Comparison of ENCODE assay signal across 1 cellular context in the genomic region with DNA sequence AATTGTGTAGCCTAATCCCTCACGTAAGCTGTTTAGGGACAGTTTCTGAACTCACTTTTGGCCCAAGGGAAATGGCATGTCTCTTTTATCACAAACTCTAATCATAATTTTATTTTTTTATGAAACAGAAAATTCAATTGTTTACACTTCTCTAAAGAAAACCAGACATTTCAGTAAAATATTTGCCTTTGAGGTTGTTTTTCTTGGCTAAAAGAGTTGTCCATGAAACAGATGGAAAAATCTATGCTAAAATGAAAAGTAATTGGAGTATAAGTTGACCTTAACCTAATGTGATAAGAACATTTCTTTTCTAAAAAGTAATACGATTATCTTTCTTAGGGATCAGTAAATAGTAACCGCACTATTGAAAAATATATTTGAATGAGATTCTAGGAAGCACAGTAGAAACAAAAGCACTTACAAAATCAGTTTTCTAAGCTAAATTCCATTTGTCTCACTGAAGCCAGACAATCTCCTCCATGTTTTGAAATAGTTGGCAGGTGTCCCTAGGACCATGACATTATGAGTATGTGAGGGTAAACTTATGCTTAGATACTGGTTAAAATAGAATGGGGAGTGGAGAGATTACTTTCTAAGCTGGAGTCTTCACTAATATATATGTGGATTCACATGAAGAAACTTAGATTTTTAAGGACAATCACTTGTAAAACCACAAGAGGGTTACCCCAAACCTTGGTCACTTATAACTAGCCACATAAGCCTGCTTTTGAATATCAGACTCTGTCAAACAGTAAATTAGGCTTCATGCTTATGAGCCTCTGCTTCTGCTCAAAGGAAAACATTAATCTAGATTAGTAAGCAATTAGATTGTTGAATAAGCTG.
TF ChIP-seq lines count a peak whose summit lies in the region.

No MANE protein-coding gene starts in this region.

TF ChIP-seq in SK-N-SH treated with all-trans-retinoic acid at 6 μM for 48 hours, 23 proteins besides CTCF, POLR2A, EP300 and RAD21 (continued from another document):
- TF ChIP-seq, protein P1, sequence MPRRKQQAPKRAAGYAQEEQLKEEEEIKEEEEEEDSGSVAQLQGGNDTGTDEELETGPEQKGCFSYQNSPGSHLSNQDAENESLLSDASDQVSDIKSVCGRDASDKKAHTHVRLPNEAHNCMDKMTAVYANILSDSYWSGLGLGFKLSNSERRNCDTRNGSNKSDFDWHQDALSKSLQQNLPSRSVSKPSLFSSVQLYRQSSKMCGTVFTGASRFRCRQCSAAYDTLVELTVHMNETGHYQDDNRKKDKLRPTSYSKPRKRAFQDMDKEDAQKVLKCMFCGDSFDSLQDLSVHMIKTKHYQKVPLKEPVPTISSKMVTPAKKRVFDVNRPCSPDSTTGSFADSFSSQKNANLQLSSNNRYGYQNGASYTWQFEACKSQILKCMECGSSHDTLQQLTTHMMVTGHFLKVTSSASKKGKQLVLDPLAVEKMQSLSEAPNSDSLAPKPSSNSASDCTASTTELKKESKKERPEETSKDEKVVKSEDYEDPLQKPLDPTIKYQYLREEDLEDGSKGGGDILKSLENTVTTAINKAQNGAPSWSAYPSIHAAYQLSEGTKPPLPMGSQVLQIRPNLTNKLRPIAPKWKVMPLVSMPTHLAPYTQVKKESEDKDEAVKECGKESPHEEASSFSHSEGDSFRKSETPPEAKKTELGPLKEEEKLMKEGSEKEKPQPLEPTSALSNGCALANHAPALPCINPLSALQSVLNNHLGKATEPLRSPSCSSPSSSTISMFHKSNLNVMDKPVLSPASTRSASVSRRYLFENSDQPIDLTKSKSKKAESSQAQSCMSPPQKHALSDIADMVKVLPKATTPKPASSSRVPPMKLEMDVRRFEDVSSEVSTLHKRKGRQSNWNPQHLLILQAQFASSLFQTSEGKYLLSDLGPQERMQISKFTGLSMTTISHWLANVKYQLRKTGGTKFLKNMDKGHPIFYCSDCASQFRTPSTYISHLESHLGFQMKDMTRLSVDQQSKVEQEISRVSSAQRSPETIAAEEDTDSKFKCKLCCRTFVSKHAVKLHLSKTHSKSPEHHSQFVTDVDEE (CRISPR knock-in tag; IDR thresholded peaks at IDR 0.05): peak; percentile 45; the same call in 1 of the 2 replicates
- TF ChIP-seq OSR1 (CRISPR knock-in tag; IDR thresholded peaks at IDR 0.05) (no peak), ISL1 (CRISPR knock-in tag; IDR thresholded peaks at IDR 0.05) (peak; percentile 85)
